15 cellular contexts compared by ENCODE assay signal in genomic region chr5:60916646-60917045, GRCh38.
"Had no signal": no experiment of that assay in that cellular context is flagged by ENCODE, and none has a peak within 500 bp of the region (broad histone marks: within the 10 kb centered on the region; RNA-seq: fewer than 3 reads in every experiment).

No MANE protein-coding gene starts in this region.

- ATAC-seq: natural killer cell treated with Interleukin-12 subunit alpha and Interleukin-12 subunit beta and Interleukin-15 and Interleukin-18, amount 100 ng/mL, for 72 hours had no signal

- H3K27ac ChIP-seq: brain microvascular endothelial cell, skin epidermis, tibial artery had no signal

- H3K4me3 ChIP-seq: skin epidermis, tibial artery had no signal

- H3K27me3 ChIP-seq: brain microvascular endothelial cell, tibial artery had no signal

- DNase-seq: activated B cell treated with CpG ODN at 0.5 μM for 24 hours; activated CD4-positive, alpha-beta T cell treated with anti-CD3 and anti-CD28 coated beads, Interleukin-2, amount 10 ng/mL, durations not matched to agents 24 days and 14 days; activated CD8-positive, alpha-beta memory T cell treated with anti-CD3 and anti-CD28 coated beads, Interleukin-2, amount 50 U/mL, for 48 hours; activated gamma-delta T cell treated with Interleukin-2 at 50 U/mL for 16 hours; activated naive CD8-positive, alpha-beta T cell treated with anti-CD3 and anti-CD28 coated beads for 36 hours; anterior cingulate cortex; brain microvascular endothelial cell; glutamatergic neuron; hypothalamus; nucleus accumbens; stimulated activated CD4-positive, alpha-beta T cell treated with anti-CD3 and anti-CD28 coated beads, Interleukin-4, amount 100 ng/mL, for 24 hours; stimulated activated naive CD4-positive, alpha-beta T cell; tibial artery had no signal

- H3K36me3 ChIP-seq: brain microvascular endothelial cell had no signal

- H3K4me1 ChIP-seq: tibial artery had no signal

- H3K9me3 ChIP-seq: tibial artery had no signal
